8 cellular contexts compared by ENCODE assay signal in the genomic region with DNA sequence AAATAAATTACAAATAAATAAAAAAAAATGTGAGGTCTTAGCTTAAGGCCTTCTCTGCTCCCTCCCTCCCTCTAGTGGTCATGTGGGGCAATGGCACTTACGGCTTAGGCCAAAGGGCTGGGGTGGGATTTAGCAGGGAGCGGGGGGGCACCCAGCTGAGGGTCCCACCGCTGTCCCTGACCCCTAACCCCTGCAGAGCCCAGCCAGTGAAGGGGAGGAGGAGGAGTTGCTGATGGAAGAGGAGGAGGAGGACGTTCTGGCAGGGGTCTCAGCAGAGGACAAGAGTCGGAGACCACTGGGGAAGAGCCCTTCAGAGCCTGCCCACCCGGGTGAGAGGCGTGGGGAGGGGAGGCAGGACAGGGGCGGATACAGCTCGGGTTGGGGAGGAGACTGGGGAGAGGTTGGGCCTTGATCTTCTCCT. TPM values are rescaled to one million over a fixed set of nuclear protein-coding genes. Genes with fewer than 3 reads are reported as not detected.
DNase-seq lines count a peak whose midpoint lies in the region; ATAC-seq and TF ChIP-seq lines count a peak whose summit lies in the region.

No MANE protein-coding gene starts in this region.

- ATAC-seq in activated naive CD8-positive, alpha-beta T cell treated with anti-CD3 and anti-CD28 coated beads, Interleukin-2, amount 50 U/mL, for 24 hours, result peak; percentile 68
- no peak for ATAC-seq in GM21526 (IDR thresholded peaks at IDR 0.05; ENCODE audit: low FRiP score, unreplicated experiment)

- peak; percentile 95 for TF ChIP-seq CTCF in C4-2B (conservative IDR thresholded peaks at IDR 0.05)
- TF ChIP-seq CTCF in HL-60 (IDR thresholded peaks at IDR 0.05; ENCODE audit: insufficient read depth, low read length), result peak; percentile 60
- peak; percentile 70 to 89 for TF ChIP-seq CTCF in right atrium auricular region (IDR thresholded peaks at IDR 0.05)

- no peaks in the 10 kb centered on the region for H3K9me3 Mint-ChIP-seq in activated naive CD8-positive, alpha-beta T cell treated with anti-CD3 and anti-CD28 coated beads, Interleukin-2, amount 50 U/mL, for 24 hours

- H3K27ac ChIP-seq in C4-2B, result no peak overlapping the region
- H3K27ac ChIP-seq in HL-60 (replicated peaks), result no peak overlapping the region
- no peak overlapping the region for H3K27ac ChIP-seq in SJCRH30
- H3K27ac ChIP-seq in right atrium auricular region, result no peak overlapping the region

- no peaks in the 10 kb centered on the region for H3K27me3 Mint-ChIP-seq in activated naive CD8-positive, alpha-beta T cell treated with anti-CD3 and anti-CD28 coated beads, Interleukin-2, amount 50 U/mL, for 24 hours

- peak in 1 of 2 experiments; percentile 42 for DNase-seq in HL-60 (ENCODE audit: low read depth in 1 of 2, low spot score in 1 of 2)
- peak; percentile 62 to 78 for DNase-seq in SJCRH30
- DNase-seq in activated naive CD8-positive, alpha-beta T cell treated with anti-CD3 and anti-CD28 coated beads, Interleukin-2, amount 50 U/mL, for 24 hours, result peak; percentile 69
- DNase-seq in right atrium auricular region (ENCODE audit: low spot score), result no peak
- DNase-seq in stimulated activated CD4-positive, alpha-beta T cell treated with anti-CD3 and anti-CD28 coated beads, Interleukin-15, amount 100 ng/mL, for 24 hours, result peak; percentile 61
- DNase-seq in GF-D8 (lab: John Stamatoyannopoulos, UW), result no peak

- peaks cover 2% of the 10 kb centered on the region for H3K4me1 Mint-ChIP-seq in activated naive CD8-positive, alpha-beta T cell treated with anti-CD3 and anti-CD28 coated beads, Interleukin-2, amount 50 U/mL, for 24 hours

- no peak overlapping the region for H3K4me3 Mint-ChIP-seq in activated naive CD8-positive, alpha-beta T cell treated with anti-CD3 and anti-CD28 coated beads, Interleukin-2, amount 50 U/mL, for 24 hours

- no peak overlapping the region for H3K27ac Mint-ChIP-seq in activated naive CD8-positive, alpha-beta T cell treated with anti-CD3 and anti-CD28 coated beads, Interleukin-2, amount 50 U/mL, for 24 hours

- H3K36me3 ChIP-seq in SJCRH30 (no peaks in the 10 kb centered on the region), right atrium auricular region (no peaks in the 10 kb centered on the region)

- H3K4me1 ChIP-seq in SJCRH30 (no peaks in the 10 kb centered on the region), right atrium auricular region (peaks cover 0 to 6% of the 10 kb centered on the region in 2 donors)

- H3K9me3 ChIP-seq in SJCRH30 (replicated peaks) (no peaks in the 10 kb centered on the region), right atrium auricular region (no peaks in the 10 kb centered on the region)

- H3K27me3 ChIP-seq in HL-60 (ENCODE audit: insufficient read depth, poor library complexity, severe bottlenecking), result no peaks in the 10 kb centered on the region
- no peaks in the 10 kb centered on the region for H3K27me3 ChIP-seq in SJCRH30
- H3K27me3 ChIP-seq in right atrium auricular region, result no peaks in the 10 kb centered on the region

- H3K4me3 ChIP-seq in HL-60 (replicated peaks; ENCODE audit: insufficient read depth, low read length) (no peak overlapping the region), SJCRH30 (no peak overlapping the region), right atrium auricular region (no peak overlapping the region)

- H3K36me3 Mint-ChIP-seq in activated naive CD8-positive, alpha-beta T cell treated with anti-CD3 and anti-CD28 coated beads, Interleukin-2, amount 50 U/mL, for 24 hours (ENCODE audit: low read depth), result peaks cover under 1% of the 10 kb centered on the region

RNA-seq across cellular contexts. Expression of a gene that starts 9.3 kb away (rescaled TPM):
- 3.8 and 8.3 TPM in 2 replicates for total RNA-seq in SJCRH30 (2014; rRNA removed; shearing (Covaris generic))
- total RNA-seq in right atrium auricular region, result 1 to 10 TPM; 6.2 to 7.3 TPM

RNA-seq across cellular contexts. Expression of a gene that starts 14.1 kb away (rescaled TPM):
- 9.7 and 11.9 TPM in 2 replicates for total RNA-seq in SJCRH30 (2014; rRNA removed; shearing (Covaris generic))
- total RNA-seq in right atrium auricular region, result 10 to 100 TPM in 1 of 2 donors, 1 to 10 TPM in 1; 4.8 to 11.8 TPM

RNA-seq across cellular contexts. Expression of a gene that starts 47.6 kb away (rescaled TPM):
- total RNA-seq in SJCRH30 (2014; rRNA removed; shearing (Covaris generic)), result 56.9 and 60.0 TPM in 2 replicates
- total RNA-seq in right atrium auricular region, result 10 to 100 TPM; 17.5 to 31.9 TPM

RNA-seq across cellular contexts. Expression of a gene that starts 48.3 kb away (rescaled TPM):
- 23.5 and 24.7 TPM in 2 replicates for total RNA-seq in SJCRH30 (2014; rRNA removed; shearing (Covaris generic))
- total RNA-seq in right atrium auricular region, result not detected

RNA-seq across cellular contexts. Expression of a gene that starts 49.7 kb away (rescaled TPM):
- total RNA-seq in SJCRH30 (2014; rRNA removed; shearing (Covaris generic)), result 44.2 and 54.6 TPM in 2 replicates
- 1 to 10 TPM; 2.6 to 5.0 TPM for total RNA-seq in right atrium auricular region

Comparison
In these comparisons a context has a peak if more than half of its experiments do, and no peak if none do; other contexts are left out.
1. DNase-seq: peak in SJCRH30 (2 of 2), activated naive CD8-positive, alpha-beta T cell treated with anti-CD3 and anti-CD28 coated beads, Interleukin-2, amount 50 U/mL, for 24 hours (single experiment) and stimulated activated CD4-positive, alpha-beta T cell treated with anti-CD3 and anti-CD28 coated beads, Interleukin-15, amount 100 ng/mL, for 24 hours (single experiment); none in right atrium auricular region (single experiment) and GF-D8 (single experiment).
2. Peak in every context shown above with its lines, with median percentiles within 50 percentile points of each other: CTCF ChIP-seq.